In the genomic region with DNA sequence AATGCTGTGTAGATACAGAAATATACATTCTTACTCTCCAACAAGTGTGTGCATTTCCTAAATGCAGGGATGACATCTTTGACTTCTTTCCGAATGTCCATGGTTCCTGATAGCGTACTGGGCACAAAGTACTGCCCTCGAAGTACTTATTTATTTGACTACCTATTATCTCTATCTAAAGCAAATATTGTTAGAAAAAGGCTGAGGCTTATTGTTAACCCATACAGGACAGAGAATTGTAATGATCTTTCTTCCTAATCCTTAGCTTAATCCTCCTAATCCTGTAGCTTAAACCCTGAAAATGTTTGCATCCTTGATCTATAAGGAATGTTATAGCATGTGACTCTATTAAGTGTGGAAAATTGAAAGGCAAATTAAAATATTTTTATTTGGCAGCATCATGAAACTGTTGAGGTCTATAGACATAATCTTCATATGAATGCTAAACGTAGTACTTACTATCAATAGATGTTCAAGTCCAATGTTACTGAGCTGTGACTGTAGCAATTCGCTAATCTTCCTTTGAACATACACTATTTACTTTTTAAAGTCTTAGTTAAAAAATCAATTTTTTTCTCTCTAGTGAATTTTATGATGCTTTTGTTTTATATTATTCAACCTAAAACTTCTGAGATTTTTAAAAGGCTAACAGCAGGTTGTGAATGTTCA, we compare ENCODE assay signal across 23 cellular contexts.
DNase-seq lines count a peak whose midpoint lies in the region; ATAC-seq and TF ChIP-seq lines count a peak whose summit lies in the region.
"Had no signal": no experiment of that assay in that cellular context is flagged by ENCODE, and none has a peak within 500 bp of the region (broad histone marks: within the 10 kb centered on the region; RNA-seq: fewer than 3 reads in every experiment).

No MANE protein-coding gene starts in this region.

- ATAC-seq in HG02870 (IDR thresholded peaks at IDR 0.05; ENCODE audit: unreplicated experiment), result no peak
- ATAC-seq: activated CD8-positive, alpha-beta T cell treated with anti-CD3 and anti-CD28 coated beads, Interleukin-2, amount 10 ng/mL, durations not matched to agents 7 days and 5 days; Right ventricle myocardium inferior; stimulated activated naive CD8-positive, alpha-beta T cell treated with anti-CD3 and anti-CD28 coated beads, Interleukin-15, amount 100 ng/mL, for 72 hours had no signal

- no peaks in the 10 kb centered on the region for H3K9me2 ChIP-seq in hepatocyte (replicated peaks; ENCODE audit: insufficient read depth)

- TF ChIP-seq CTCF in hepatocyte (IDR thresholded peaks at IDR 0.05; ENCODE audit: poor library complexity) (no peak), retinal pigment epithelial cell (conservative IDR thresholded peaks at IDR 0.05; ENCODE audit: low read depth, low read length) (no peak)

- H3K4me3 ChIP-seq in hepatocyte (no peak overlapping the region), retinal pigment epithelial cell (ENCODE audit: low read length) (no peak overlapping the region)
- H3K4me3 ChIP-seq: esophagus squamous epithelium, skin epidermis, tibial nerve had no signal

- no peaks in the 10 kb centered on the region for H3K36me3 ChIP-seq in hepatocyte (replicated peaks; ENCODE audit: insufficient read depth, low read depth)
- H3K36me3 ChIP-seq: esophagus squamous epithelium, tibial nerve had no signal

- no peak overlapping the region for H2AFZ ChIP-seq in hepatocyte

- peaks cover 11% of the 10 kb centered on the region for H3K4me1 ChIP-seq in hepatocyte (ENCODE audit: insufficient read depth)

- peak overlapping the region; percentile 51 for H3K27ac ChIP-seq in hepatocyte

- 46% methylated on average over 5 of the region's 5 CpGs for WGBS in hepatocyte (ENCODE audit: low lambda C conversion rate, missing lambda C conversion rate)

- H3K9me3 ChIP-seq in hepatocyte (ENCODE audit: low read depth), result no peaks in the 10 kb centered on the region
- H3K9me3 ChIP-seq: esophagus squamous epithelium, tibial nerve had no signal

- no peaks in the 10 kb centered on the region for H4K20me1 ChIP-seq in hepatocyte (ENCODE audit: insufficient read depth, poor library complexity, severe bottlenecking)

- peak overlapping the region; percentile 26 for H3K4me2 ChIP-seq in hepatocyte

- H3K27me3 ChIP-seq in hepatocyte, result no peaks in the 10 kb centered on the region
- H3K27me3 ChIP-seq: tibial nerve had no signal

- DNase-seq in DMS53 (lab: John Stamatoyannopoulos, UW) (peak; percentile 57), NCI-H748 (lab: John Stamatoyannopoulos, UW; ENCODE audit: unreplicated experiment) (peak; percentile 73), hepatocyte (ENCODE audit: low spot score) (no peak), retinal pigment epithelial cell (ENCODE audit: low read depth) (peak; percentile 60), MV-4-11 (lab: John Stamatoyannopoulos, UW) (no peak), SK-N-DZ (ENCODE audit: low spot score) (no peak)
- DNase-seq: activated CD8-positive, alpha-beta T cell treated with anti-CD3 and anti-CD28 coated beads, Interleukin-2, amount 10 ng/mL, durations not matched to agents 7 days and 5 days; activated effector memory CD4-positive, alpha-beta T cell treated with Interleukin-2 at 50 U/mL for 16 hours; CD4-positive, alpha-beta T cell; central memory CD4-positive, alpha-beta T cell; dermis blood vessel endothelial cell; esophagus squamous epithelium; left cardiac atrium; naive B cell; NCI-H1092 treated with DMSO at 0.1 percent for 48 hours; NCI-H2029 treated with DMSO at 0.1 percent for 48 hours; NCI-H774; stimulated activated naive CD8-positive, alpha-beta T cell treated with anti-CD3 and anti-CD28 coated beads, Interleukin-15, amount 100 ng/mL, for 72 hours; T-helper 2 cell had no signal

- no peaks in the 10 kb centered on the region for H3K79me2 ChIP-seq in hepatocyte

Comparison
In these comparisons a context has a peak if more than half of its experiments do, and no peak if none do; other contexts are left out.
1. DNase-seq: peak in DMS53 (single experiment), NCI-H748 (single experiment) and retinal pigment epithelial cell (single experiment); none in hepatocyte (single experiment), MV-4-11 (single experiment) and SK-N-DZ (single experiment).